ENCODE assay signal across 8 cellular contexts in genomic region chr19:23283925-23284324, GRCh38. TPM values are rescaled to one million over a fixed set of nuclear protein-coding genes. Genes with fewer than 3 reads are reported as not detected.
DNase-seq lines count a peak whose midpoint lies in the region; ATAC-seq and TF ChIP-seq lines count a peak whose summit lies in the region.

No MANE protein-coding gene starts in this region.

- H3K9me3 Mint-ChIP-seq in activated T-helper 1 cell treated with anti-CD3 and anti-CD28 coated beads, Interleukin-12 subunit alpha, Interleukin-12 subunit beta, Interleukin-2, Interleukin-4 antibody, amounts not matched to agents 30 ng/mL and 10 ng/mL and 1 ng/mL, durations not matched to agents 14 hours and 24 hours and 36 hours, result peaks cover 52% of the 10 kb centered on the region
- H3K9me3 Mint-ChIP-seq in glutamatergic neuron (ENCODE audit: unreplicated experiment), result peaks cover 14% of the 10 kb centered on the region

- H3K9me2 ChIP-seq in OCI-LY1 (ENCODE audit: low read depth, low read length), result no peaks in the 10 kb centered on the region

- peaks cover 2% of the 10 kb centered on the region for H3K36me3 Mint-ChIP-seq in activated T-helper 1 cell treated with anti-CD3 and anti-CD28 coated beads, Interleukin-12 subunit alpha, Interleukin-12 subunit beta, Interleukin-2, Interleukin-4 antibody, amounts not matched to agents 30 ng/mL and 10 ng/mL and 1 ng/mL, durations not matched to agents 14 hours and 24 hours and 36 hours (ENCODE audit: low read depth)
- H3K36me3 Mint-ChIP-seq in glutamatergic neuron (ENCODE audit: unreplicated experiment), result peaks cover 15% of the 10 kb centered on the region

- no peak overlapping the region for H3K4me3 Mint-ChIP-seq in activated T-helper 1 cell treated with anti-CD3 and anti-CD28 coated beads, Interleukin-12 subunit alpha, Interleukin-12 subunit beta, Interleukin-2, Interleukin-4 antibody, amounts not matched to agents 30 ng/mL and 10 ng/mL and 1 ng/mL, durations not matched to agents 14 hours and 24 hours and 36 hours
- no peak overlapping the region for H3K4me3 Mint-ChIP-seq in glutamatergic neuron (ENCODE audit: unreplicated experiment)

- H3K9me3 ChIP-seq in OCI-LY1 (ENCODE audit: low read length) (no peaks in the 10 kb centered on the region; the same call in 1 of the 2 replicates), spleen (peaks cover 0 to 15% (median 4%) of the 10 kb centered on the region in 8 donors)

- no peaks in the 10 kb centered on the region for H3K4me1 ChIP-seq in OCI-LY1 (ENCODE audit: insufficient read depth, low read length, severe bottlenecking)
- H3K4me1 ChIP-seq in spleen, result peaks cover 0 to 6% (median 0%) of the 10 kb centered on the region in 6 donors

- TF ChIP-seq POLR2A in spleen (IDR thresholded peaks at IDR 0.05), result no peak

- DNase-seq in activated T-helper 1 cell treated with Interleukin-2 at 50 U/mL for 16 hours (ENCODE audit: low read depth) (peak; percentile 23), glutamatergic neuron (peak; percentile 71), spleen (no peak), cerebellar nuclear complex (lab: John Stamatoyannopoulos, UW) (no peak)
- no peak for DNase-seq in activated T-helper 1 cell treated with anti-CD3 and anti-CD28 coated beads, Interleukin-12 subunit alpha, Interleukin-12 subunit beta, Interleukin-2, Interleukin-4 antibody, amounts not matched to agents 30 ng/mL and 10 ng/mL and 1 ng/mL, durations not matched to agents 14 hours and 24 hours and 36 hours (ENCODE audit: low spot score)
- peak; percentile 38 to 47 for DNase-seq in activated T-helper 1 cell treated with anti-CD3 and anti-CD28 coated beads, Interleukin-2, amount 50 U/mL, for 16 hours (ENCODE audit: low read depth in 1 of 2, low spot score in 1 of 2)

- H3K79me2 ChIP-seq in OCI-LY1 (ENCODE audit: insufficient read depth, low read length), result no peaks in the 10 kb centered on the region

- H3K4me1 Mint-ChIP-seq in activated T-helper 1 cell treated with anti-CD3 and anti-CD28 coated beads, Interleukin-12 subunit alpha, Interleukin-12 subunit beta, Interleukin-2, Interleukin-4 antibody, amounts not matched to agents 30 ng/mL and 10 ng/mL and 1 ng/mL, durations not matched to agents 14 hours and 24 hours and 36 hours (ENCODE audit: low read depth), result no peaks in the 10 kb centered on the region
- no peaks in the 10 kb centered on the region for H3K4me1 Mint-ChIP-seq in glutamatergic neuron (ENCODE audit: low read depth, unreplicated experiment)

- no peak overlapping the region for H3K4me2 ChIP-seq in OCI-LY1 (ENCODE audit: low read length)

- H3K27ac ChIP-seq in OCI-LY1 (ENCODE audit: low read depth, low read length, poor library complexity, severe bottlenecking) (no peak overlapping the region), spleen (no peak overlapping the region)

- TF ChIP-seq CTCF in OCI-LY1 (IDR thresholded peaks at IDR 0.05; ENCODE audit: low read length) (peak; percentile 42), glutamatergic neuron (IDR thresholded peaks at IDR 0.05; ENCODE audit: partially characterized antibody, unreplicated experiment) (peak; percentile 79), spleen (IDR thresholded peaks at IDR 0.05 in 8 of 11, conservative IDR thresholded peaks at IDR 0.05 in 3 of 11) (peak; percentile 35 to 83 (median 69))

- no peaks in the 10 kb centered on the region for H3F3A ChIP-seq in OCI-LY1 (ENCODE audit: insufficient read depth, low read length)

- H3K27me3 Mint-ChIP-seq in activated T-helper 1 cell treated with anti-CD3 and anti-CD28 coated beads, Interleukin-12 subunit alpha, Interleukin-12 subunit beta, Interleukin-2, Interleukin-4 antibody, amounts not matched to agents 30 ng/mL and 10 ng/mL and 1 ng/mL, durations not matched to agents 14 hours and 24 hours and 36 hours (ENCODE audit: insufficient read depth), result no peaks in the 10 kb centered on the region
- peaks cover 7% of the 10 kb centered on the region for H3K27me3 Mint-ChIP-seq in glutamatergic neuron (ENCODE audit: unreplicated experiment)

- no peaks in the 10 kb centered on the region for H4K20me1 ChIP-seq in OCI-LY1 (ENCODE audit: insufficient read depth, low read length)

- no peaks in the 10 kb centered on the region for H3K36me3 ChIP-seq in OCI-LY1 (ENCODE audit: insufficient read depth, low read length)
- H3K36me3 ChIP-seq in spleen, result no peaks in the 10 kb centered on the region

- no peaks in the 10 kb centered on the region for H3K27me3 ChIP-seq in OCI-LY1 (ENCODE audit: insufficient read depth, low read length)
- no peaks in the 10 kb centered on the region for H3K27me3 ChIP-seq in spleen (replicated peaks in 1 of 7)

- no peak for ATAC-seq in GM21576 (IDR thresholded peaks at IDR 0.05; ENCODE audit: unreplicated experiment)

- no peak overlapping the region for H3K9ac ChIP-seq in OCI-LY1 (ENCODE audit: low read length)

- H3K4me3 ChIP-seq in OCI-LY1 (ENCODE audit: low read depth, low read length, poor library complexity, severe bottlenecking) (no peak overlapping the region), spleen (no peak overlapping the region)

- H3K27ac Mint-ChIP-seq in activated T-helper 1 cell treated with anti-CD3 and anti-CD28 coated beads, Interleukin-12 subunit alpha, Interleukin-12 subunit beta, Interleukin-2, Interleukin-4 antibody, amounts not matched to agents 30 ng/mL and 10 ng/mL and 1 ng/mL, durations not matched to agents 14 hours and 24 hours and 36 hours, result no peak overlapping the region
- no peak overlapping the region for H3K27ac Mint-ChIP-seq in glutamatergic neuron (ENCODE audit: unreplicated experiment)

- H2AFZ ChIP-seq in OCI-LY1 (ENCODE audit: low read length), result no peak overlapping the region

- intact Hi-C loops in activated T-helper 1 cell treated with anti-CD3 and anti-CD28 coated beads, Interleukin-12 subunit alpha, Interleukin-12 subunit beta, Interleukin-2, Interleukin-4 antibody, amounts not matched to agents 30 ng/mL and 10 ng/mL and 1 ng/mL, durations not matched to agents 14 hours and 24 hours and 36 hours (cut with micrococcal nuclease), result no loop called here
- intact Hi-C loops in spleen (cut with DNase I; ENCODE audit: low total_unique reads), result no loop called here

- WGBS in spleen, 5 donors, result 12 to 25% (median 17%) methylated on average over 6 of the region's 6 CpGs

RNA-seq across cellular contexts. Expression of gene ZNF724, which starts 33.7 kb away (rescaled TPM):
- total RNA-seq in activated T-helper 1 cell treated with anti-CD3 and anti-CD28 coated beads, Interleukin-12 subunit alpha, Interleukin-12 subunit beta, Interleukin-2, Interleukin-4 antibody, amounts not matched to agents 30 ng/mL and 10 ng/mL and 1 ng/mL, durations not matched to agents 14 hours and 24 hours and 36 hours, result 12.1 and 14.1 TPM in 2 replicates
- 14.6 TPM for total RNA-seq in glutamatergic neuron (ENCODE audit: unreplicated experiment)
- total RNA-seq in spleen, result 1 to 10 TPM; 3.7 to 8.7 (median 5.2) TPM
- polyA plus RNA-seq in spleen, result under 1 TPM; 0.17 to 0.90 (median 0.49) TPM

Comparison
In these comparisons a context has a peak if more than half of its experiments do, and no peak if none do; other contexts are left out.
1. DNase-seq: peak in activated T-helper 1 cell treated with Interleukin-2 at 50 U/mL for 16 hours (single experiment), activated T-helper 1 cell treated with anti-CD3 and anti-CD28 coated beads, Interleukin-2, amount 50 U/mL, for 16 hours (2 of 2) and glutamatergic neuron (single experiment); none in activated T-helper 1 cell treated with anti-CD3 and anti-CD28 coated beads, Interleukin-12 subunit alpha, Interleukin-12 subunit beta, Interleukin-2, Interleukin-4 antibody, amounts not matched to agents 30 ng/mL and 10 ng/mL and 1 ng/mL, durations not matched to agents 14 hours and 24 hours and 36 hours (single experiment), spleen (single experiment) and cerebellar nuclear complex (0 of 2).
2. Peak in every context shown above with its lines, with median percentiles within 50 percentile points of each other: CTCF ChIP-seq.